8 cellular contexts compared by ENCODE assay signal in genomic region chr14:99687284-99688209, GRCh38. TPM values are rescaled to one million over a fixed set of nuclear protein-coding genes. Genes with fewer than 3 reads are reported as not detected.
DNase-seq lines count a peak whose midpoint lies in the region; ATAC-seq and TF ChIP-seq lines count a peak whose summit lies in the region.

No MANE protein-coding gene starts in this region.

- no peak for ATAC-seq in GM21367 (IDR thresholded peaks at IDR 0.05; ENCODE audit: unreplicated experiment)
- no peak for ATAC-seq in HG02870 (IDR thresholded peaks at IDR 0.05; ENCODE audit: unreplicated experiment)

- H3K4me1 Mint-ChIP-seq in neural crest cell, result peaks cover 18% of the 10 kb centered on the region

- peaks cover 47% of the 10 kb centered on the region for H3K27me3 Mint-ChIP-seq in neural crest cell (ENCODE audit: low read depth)

- no peaks in the 10 kb centered on the region for H3K36me3 ChIP-seq in MM.1S (replicated peaks; ENCODE audit: insufficient read depth, low read length)
- no peaks in the 10 kb centered on the region for H3K36me3 ChIP-seq in brain microvascular endothelial cell (replicated peaks)

- no peaks in the 10 kb centered on the region for H3K9me3 ChIP-seq in MM.1S (replicated peaks; ENCODE audit: insufficient read depth, low read length)

- no peak overlapping the region for H3K27ac Mint-ChIP-seq in neural crest cell (ENCODE audit: unreplicated experiment)

- H3K4me3 ChIP-seq in MM.1S (ENCODE audit: low read length), result no peak overlapping the region
- H3K4me3 ChIP-seq in brain microvascular endothelial cell (ENCODE audit: low read depth, low read length), result no peak overlapping the region

- H3K27ac ChIP-seq in MM.1S (ENCODE audit: low read length) (no peak overlapping the region), brain microvascular endothelial cell (no peak overlapping the region)

- H3K27me3 ChIP-seq in MM.1S (replicated peaks; ENCODE audit: insufficient read depth, low read length) (no peaks in the 10 kb centered on the region), brain microvascular endothelial cell (replicated peaks) (peaks cover 2% of the 10 kb centered on the region)

- no peaks in the 10 kb centered on the region for H3K9me2 ChIP-seq in MM.1S (replicated peaks; ENCODE audit: insufficient read depth, low read length)

- H3K4me2 ChIP-seq in MM.1S (ENCODE audit: low read depth, low read length), result no peak overlapping the region

- TF ChIP-seq CTCF in MM.1S (IDR thresholded peaks at IDR 0.05; ENCODE audit: low read length) (peak; percentile 63), brain microvascular endothelial cell (IDR thresholded peaks at IDR 0.05; ENCODE audit: low read depth, low read length, missing control alignments) (peak; percentile 79), neural crest cell (conservative IDR thresholded peaks at IDR 0.05) (peak; percentile 76)

- no peaks in the 10 kb centered on the region for H3K4me1 ChIP-seq in MM.1S (ENCODE audit: low read length)

- no peaks in the 10 kb centered on the region for H3K36me3 Mint-ChIP-seq in neural crest cell (ENCODE audit: low read depth)

- no peaks in the 10 kb centered on the region for H3F3A ChIP-seq in MM.1S (ENCODE audit: insufficient read depth, low read length)

- H3K4me3 Mint-ChIP-seq in neural crest cell, result peak overlapping the region; percentile 48

- H2AFZ ChIP-seq in MM.1S (ENCODE audit: low read length), result no peak overlapping the region

- in situ Hi-C loops in brain microvascular endothelial cell (cut with HindIII; ENCODE audit: low pct_ligation_motif_present, low sequenced_read_pairs), result no loop called here

- DNase-seq in COLO668 (lab: John Stamatoyannopoulos, UW; ENCODE audit: unreplicated experiment), result peak; percentile 27
- DNase-seq in MM.1S, result peak; percentile 19
- DNase-seq in brain microvascular endothelial cell, result no peak
- DNase-seq in neural crest cell (ENCODE audit: low read depth, low spot score), result no peak
- DNase-seq in NCI-H2171 treated with DMSO at 0.1 percent for 48 hours (lab: John Stamatoyannopoulos, UW), result no peak
- no peak for DNase-seq in effector CD4-positive, alpha-beta T cell

- H4K20me1 ChIP-seq in MM.1S (ENCODE audit: insufficient read depth, low read length), result no peaks in the 10 kb centered on the region

- no peaks in the 10 kb centered on the region for H3K9me3 Mint-ChIP-seq in neural crest cell

- H3K9ac ChIP-seq in MM.1S (ENCODE audit: low read length), result no peak overlapping the region

- no peaks in the 10 kb centered on the region for H3K79me2 ChIP-seq in MM.1S (ENCODE audit: low read length)

RNA-seq across cellular contexts. Expression of gene CYP46A1, which starts 3.4 kb away (rescaled TPM):
- total RNA-seq in neural crest cell, result 3.0 and 3.6 TPM in 2 replicates

RNA-seq across cellular contexts. Expression of gene HHIPL1, which starts 42.6 kb away (rescaled TPM):
- total RNA-seq in neural crest cell, result 2.3 and 2.5 TPM in 2 replicates

Comparison
In these comparisons a context has a peak if more than half of its experiments do, and no peak if none do; other contexts are left out.
1. DNase-seq: peak in COLO668 (single experiment) and MM.1S (single experiment); none in brain microvascular endothelial cell (single experiment), neural crest cell (single experiment), NCI-H2171 treated with DMSO at 0.1 percent for 48 hours (single experiment) and effector CD4-positive, alpha-beta T cell (single experiment).
2. Peak in every context shown above with its lines, with median percentiles within 50 percentile points of each other: CTCF ChIP-seq.